19 cellular contexts compared by ENCODE assay signal in genomic region chr7:52209658-52210057, GRCh38.
"Had no signal": no experiment of that assay in that cellular context is flagged by ENCODE, and none has a peak within 500 bp of the region (broad histone marks: within the 10 kb centered on the region; RNA-seq: fewer than 3 reads in every experiment).

No MANE protein-coding gene starts in this region.

- H3K27me3 Mint-ChIP-seq: dendritic cell treated with granulocyte-macrophage colony-stimulating factor and Interleukin-4, amounts not matched to agents 40 ng/mL and 50 ng/mL, for 4 days; effector memory CD8-positive, alpha-beta T cell; naive thymus-derived CD4-positive, alpha-beta T cell had no signal

- H3K4me1 Mint-ChIP-seq: naive thymus-derived CD4-positive, alpha-beta T cell had no signal

- H3K4me3 Mint-ChIP-seq: dendritic cell treated with granulocyte-macrophage colony-stimulating factor and Interleukin-4, amounts not matched to agents 40 ng/mL and 50 ng/mL, for 4 days; effector memory CD8-positive, alpha-beta T cell; naive thymus-derived CD4-positive, alpha-beta T cell had no signal

- H2AFZ ChIP-seq: hepatocyte had no signal

- H3K27ac ChIP-seq: esophagus squamous epithelium, foreskin keratinocyte, hepatocyte, sigmoid colon, skin epidermis, stomach, thoracic aorta, transverse colon had no signal

- DNase-seq: effector memory CD8-positive, alpha-beta T cell; esophagus squamous epithelium; foreskin keratinocyte; head of caudate nucleus; kidney; left cardiac atrium; naive thymus-derived CD4-positive, alpha-beta T cell; posterior cingulate gyrus; sigmoid colon; stimulated activated CD4-positive, alpha-beta T cell treated with anti-CD3 and anti-CD28 coated beads, Interleukin-12 subunit alpha, Interleukin-12 subunit beta, amount 100 ng/mL, for 4 hours; stimulated activated naive CD4-positive, alpha-beta T cell; stomach; substantia nigra; transverse colon had no signal

- H3K4me1 ChIP-seq: esophagus squamous epithelium, foreskin keratinocyte, sigmoid colon, stomach, transverse colon had no signal

- H3K36me3 Mint-ChIP-seq: naive thymus-derived CD4-positive, alpha-beta T cell had no signal

- H3K4me2 ChIP-seq: hepatocyte had no signal

- H3K4me3 ChIP-seq: esophagus squamous epithelium, hepatocyte, sigmoid colon, skin epidermis, stomach, thoracic aorta, transverse colon had no signal

- FAIRE-seq: colon, kidney had no signal

- ATAC-seq: effector memory CD8-positive, alpha-beta T cell; foreskin keratinocyte; left cardiac atrium; naive thymus-derived CD4-positive, alpha-beta T cell had no signal

- H3K27me3 ChIP-seq: esophagus squamous epithelium, foreskin keratinocyte, hepatocyte, sigmoid colon, stomach, transverse colon had no signal

- H3K36me3 ChIP-seq: esophagus squamous epithelium, sigmoid colon, stomach, thoracic aorta, transverse colon had no signal

- H3K27ac Mint-ChIP-seq: dendritic cell treated with granulocyte-macrophage colony-stimulating factor and Interleukin-4, amounts not matched to agents 40 ng/mL and 50 ng/mL, for 4 days; effector memory CD8-positive, alpha-beta T cell; naive thymus-derived CD4-positive, alpha-beta T cell had no signal

- H3K9me3 ChIP-seq: esophagus squamous epithelium, sigmoid colon, stomach, thoracic aorta, transverse colon had no signal

- H3K79me2 ChIP-seq: hepatocyte had no signal
